Comparison of ENCODE assay signal across 15 cellular contexts in the genomic region with DNA sequence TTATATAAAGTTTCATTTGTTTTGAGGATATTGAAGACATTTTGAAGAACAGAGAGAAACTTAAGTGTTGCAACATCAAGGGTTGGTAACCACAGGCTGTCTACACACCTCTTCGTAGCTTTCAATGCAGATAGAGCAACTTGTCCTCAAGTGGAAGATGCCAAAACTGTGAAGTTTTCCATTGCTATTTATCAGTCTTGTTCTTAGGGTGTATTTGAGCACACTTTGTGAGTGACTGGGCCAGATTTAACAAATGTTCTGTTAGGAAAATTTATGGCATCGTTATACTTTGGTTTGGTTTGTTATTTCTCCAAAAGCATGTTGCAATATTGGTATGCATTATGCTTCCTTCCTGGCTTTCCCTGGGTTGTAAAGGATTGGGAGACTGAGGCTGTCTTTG.
"Had no signal": no experiment of that assay in that cellular context is flagged by ENCODE, and none has a peak within 500 bp of the region (broad histone marks: within the 10 kb centered on the region; RNA-seq: fewer than 3 reads in every experiment).

No MANE protein-coding gene starts in this region.

- H3K9me3 Mint-ChIP-seq: activated CD4-positive, alpha-beta T cell treated with anti-CD3 and anti-CD28 coated beads, Interleukin-2, amount 10 ng/mL, durations not matched to agents 24 days and 14 days; activated naive CD8-positive, alpha-beta T cell treated with anti-CD3 and anti-CD28 coated beads for 36 hours; dendritic cell treated with granulocyte-macrophage colony-stimulating factor and Interleukin-4, amounts not matched to agents 40 ng/mL and 50 ng/mL, for 4 days; effector memory CD8-positive, alpha-beta T cell; immature natural killer cell; natural killer cell; stimulated activated memory B cell treated with anti-CD40 and anti-IgM and Interleukin-4, amounts not matched to agents 10 μg/mL and 1 μg/mL and 100 μg/mL, for 72 hours had no signal

- ATAC-seq: effector memory CD8-positive, alpha-beta T cell; natural killer cell; stimulated activated memory B cell treated with anti-CD40 and anti-IgM and Interleukin-4, amounts not matched to agents 10 μg/mL and 1 μg/mL and 100 μg/mL, for 72 hours had no signal

- H3K4me3 ChIP-seq: heart left ventricle had no signal

- H3K27me3 ChIP-seq: heart left ventricle had no signal

- H3K9me3 ChIP-seq: heart left ventricle had no signal

- H3K4me3 Mint-ChIP-seq: activated CD4-positive, alpha-beta T cell treated with anti-CD3 and anti-CD28 coated beads, Interleukin-2, amount 10 ng/mL, durations not matched to agents 24 days and 14 days; dendritic cell treated with granulocyte-macrophage colony-stimulating factor and Interleukin-4, amounts not matched to agents 40 ng/mL and 50 ng/mL, for 4 days; effector memory CD8-positive, alpha-beta T cell; immature natural killer cell; natural killer cell; stimulated activated memory B cell treated with anti-CD40 and anti-IgM and Interleukin-4, amounts not matched to agents 10 μg/mL and 1 μg/mL and 100 μg/mL, for 72 hours had no signal

- H3K27me3 Mint-ChIP-seq: activated CD4-positive, alpha-beta T cell treated with anti-CD3 and anti-CD28 coated beads, Interleukin-2, amount 10 ng/mL, durations not matched to agents 24 days and 14 days; activated naive CD8-positive, alpha-beta T cell treated with anti-CD3 and anti-CD28 coated beads for 36 hours; dendritic cell treated with granulocyte-macrophage colony-stimulating factor and Interleukin-4, amounts not matched to agents 40 ng/mL and 50 ng/mL, for 4 days; effector memory CD8-positive, alpha-beta T cell; stimulated activated memory B cell treated with anti-CD40 and anti-IgM and Interleukin-4, amounts not matched to agents 10 μg/mL and 1 μg/mL and 100 μg/mL, for 72 hours had no signal

- H3K36me3 Mint-ChIP-seq: natural killer cell had no signal

- H3K27ac ChIP-seq: epithelial cell of prostate had no signal

- DNase-seq: activated CD4-positive, alpha-beta T cell treated with anti-CD3 and anti-CD28 coated beads, Interleukin-2, amount 10 ng/mL, durations not matched to agents 24 days and 14 days; activated CD4-positive, CD25-positive, alpha-beta regulatory T cell; activated CD8-positive, alpha-beta memory T cell treated with anti-CD3 and anti-CD28 coated beads, Interleukin-2, amount 50 U/mL, for 48 hours; activated naive CD8-positive, alpha-beta T cell treated with anti-CD3 and anti-CD28 coated beads for 36 hours; effector memory CD8-positive, alpha-beta T cell; foreskin melanocyte; heart left ventricle; immature natural killer cell; mesendoderm; natural killer cell; stimulated activated CD4-positive, alpha-beta T cell treated with anti-CD3 and anti-CD28 coated beads, Interleukin-2, amount 100 ng/mL, for 48 hours; trophoblast cell had no signal

- H3K27ac Mint-ChIP-seq: activated CD4-positive, alpha-beta T cell treated with anti-CD3 and anti-CD28 coated beads, Interleukin-2, amount 10 ng/mL, durations not matched to agents 24 days and 14 days; activated naive CD8-positive, alpha-beta T cell treated with anti-CD3 and anti-CD28 coated beads for 36 hours; stimulated activated memory B cell treated with anti-CD40 and anti-IgM and Interleukin-4, amounts not matched to agents 10 μg/mL and 1 μg/mL and 100 μg/mL, for 72 hours had no signal
